1 cellular context compared by ENCODE assay signal in genomic region chr22:43187171-43188099, GRCh38.
TF ChIP-seq lines count a peak whose summit lies in the region.

No MANE protein-coding gene starts in this region.

TF ChIP-seq in HCT116, 20 proteins besides CTCF, POLR2A, EP300 and RAD21 (continued from another document):
- TF ChIP-seq CEBPB (IDR thresholded peaks at IDR 0.05; ENCODE audit: low read depth) (no peak), SIN3A (IDR thresholded peaks at IDR 0.05; ENCODE audit: low read depth) (peak; percentile 88), ELF1 (IDR thresholded peaks at IDR 0.05; ENCODE audit: borderline replicate concordance, low read depth) (no peak; the same call in 1 of the 2 replicates), ZBTB33 (IDR thresholded peaks at IDR 0.05; ENCODE audit: extremely low read depth, insufficient replicate concordance, low read length) (peak; percentile 51), EZH2 (IDR thresholded peaks at IDR 0.05) (no peak), SP1 (IDR thresholded peaks at IDR 0.05; ENCODE audit: low read depth) (peak; percentile 67), JUND (IDR thresholded peaks at IDR 0.05) (no peak), FOSL1 (IDR thresholded peaks at IDR 0.05; ENCODE audit: low read depth) (no peak)
- TF ChIP-seq, protein P1, sequence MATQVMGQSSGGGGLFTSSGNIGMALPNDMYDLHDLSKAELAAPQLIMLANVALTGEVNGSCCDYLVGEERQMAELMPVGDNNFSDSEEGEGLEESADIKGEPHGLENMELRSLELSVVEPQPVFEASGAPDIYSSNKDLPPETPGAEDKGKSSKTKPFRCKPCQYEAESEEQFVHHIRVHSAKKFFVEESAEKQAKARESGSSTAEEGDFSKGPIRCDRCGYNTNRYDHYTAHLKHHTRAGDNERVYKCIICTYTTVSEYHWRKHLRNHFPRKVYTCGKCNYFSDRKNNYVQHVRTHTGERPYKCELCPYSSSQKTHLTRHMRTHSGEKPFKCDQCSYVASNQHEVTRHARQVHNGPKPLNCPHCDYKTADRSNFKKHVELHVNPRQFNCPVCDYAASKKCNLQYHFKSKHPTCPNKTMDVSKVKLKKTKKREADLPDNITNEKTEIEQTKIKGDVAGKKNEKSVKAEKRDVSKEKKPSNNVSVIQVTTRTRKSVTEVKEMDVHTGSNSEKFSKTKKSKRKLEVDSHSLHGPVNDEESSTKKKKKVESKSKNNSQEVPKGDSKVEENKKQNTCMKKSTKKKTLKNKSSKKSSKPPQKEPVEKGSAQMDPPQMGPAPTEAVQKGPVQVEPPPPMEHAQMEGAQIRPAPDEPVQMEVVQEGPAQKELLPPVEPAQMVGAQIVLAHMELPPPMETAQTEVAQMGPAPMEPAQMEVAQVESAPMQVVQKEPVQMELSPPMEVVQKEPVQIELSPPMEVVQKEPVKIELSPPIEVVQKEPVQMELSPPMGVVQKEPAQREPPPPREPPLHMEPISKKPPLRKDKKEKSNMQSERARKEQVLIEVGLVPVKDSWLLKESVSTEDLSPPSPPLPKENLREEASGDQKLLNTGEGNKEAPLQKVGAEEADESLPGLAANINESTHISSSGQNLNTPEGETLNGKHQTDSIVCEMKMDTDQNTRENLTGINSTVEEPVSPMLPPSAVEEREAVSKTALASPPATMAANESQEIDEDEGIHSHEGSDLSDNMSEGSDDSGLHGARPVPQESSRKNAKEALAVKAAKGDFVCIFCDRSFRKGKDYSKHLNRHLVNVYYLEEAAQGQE (IDR thresholded peaks at IDR 0.05; ENCODE audit: low read depth) = no peak
